In the genomic region with DNA sequence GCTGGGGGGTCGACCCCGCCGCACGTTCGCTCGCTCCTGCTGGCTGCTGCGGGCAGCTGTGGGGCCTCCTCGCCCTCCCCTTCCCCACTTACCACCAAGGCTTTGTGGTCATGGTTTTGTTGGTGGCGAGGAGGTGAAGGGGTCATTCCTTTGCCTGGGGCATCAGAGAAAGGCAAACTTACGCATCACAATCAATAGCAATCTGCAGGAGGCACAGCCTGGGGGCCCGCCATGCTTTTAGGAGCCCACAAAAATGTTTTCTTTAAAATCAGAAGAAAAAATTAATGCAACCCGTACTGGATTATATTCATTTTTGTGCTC, we compare ENCODE assay signal across 9 cellular contexts.
A peak's percentile ranks its signal among the peaks of the same experiment; 100 is the strongest.
DNase-seq lines count a peak whose midpoint lies in the region; ATAC-seq and TF ChIP-seq lines count a peak whose summit lies in the region.
"Had no signal": no experiment of that assay in that cellular context is flagged by ENCODE, and none has a peak within 500 bp of the region (broad histone marks: within the 10 kb centered on the region; RNA-seq: fewer than 3 reads in every experiment).

No MANE protein-coding gene starts in this region.

- H3K4me1 ChIP-seq in NT2/D1 (ENCODE audit: insufficient read depth, insufficient read length), result peaks cover 3% of the 10 kb centered on the region
- H3K4me1 ChIP-seq in hepatocyte (ENCODE audit: insufficient read depth), result peaks cover 4% of the 10 kb centered on the region
- H3K4me1 ChIP-seq in spleen, result peaks cover 0 to 13% (median 9%) of the 10 kb centered on the region in 6 donors
- no peaks in the 10 kb centered on the region for H3K4me1 ChIP-seq in CD8-positive, alpha-beta memory T cell (ENCODE audit: insufficient read depth, low read length)

- H4K20me1 ChIP-seq in hepatocyte (ENCODE audit: insufficient read depth, poor library complexity, severe bottlenecking), result no peaks in the 10 kb centered on the region

- 27% methylated on average over 12 of the region's 12 CpGs for WGBS in hepatocyte (ENCODE audit: low lambda C conversion rate, missing lambda C conversion rate)
- 27 to 35% (median 29%) methylated on average over 12 of the region's 12 CpGs for WGBS in spleen, 5 donors

- no peaks in the 10 kb centered on the region for H3K9me2 ChIP-seq in hepatocyte (replicated peaks; ENCODE audit: insufficient read depth)

- no peak overlapping the region for H3K27ac Mint-ChIP-seq in T-helper 2 cell treated with Interferon-gamma antibody and Interleukin-4, amounts not matched to agents 5 μg/mL and 100 μg/mL, for 36 hours
- H3K27ac Mint-ChIP-seq in CD8-positive, alpha-beta memory T cell, result no peak overlapping the region

- TF ChIP-seq CTCF in hepatocyte (IDR thresholded peaks at IDR 0.05; ENCODE audit: poor library complexity) (no peak), spleen (IDR thresholded peaks at IDR 0.05 in 8 of 11, conservative IDR thresholded peaks at IDR 0.05 in 3 of 11) (no peak)

- H2AFZ ChIP-seq in hepatocyte, result peak overlapping the region; percentile 60

- H3K36me3 ChIP-seq in NT2/D1 (ENCODE audit: insufficient read depth, insufficient read length, low read length) (no peaks in the 10 kb centered on the region), hepatocyte (replicated peaks; ENCODE audit: insufficient read depth, low read depth) (no peaks in the 10 kb centered on the region), spleen (no peaks in the 10 kb centered on the region)
- no peaks in the 10 kb centered on the region for H3K36me3 ChIP-seq in CD8-positive, alpha-beta memory T cell (ENCODE audit: insufficient read depth, low read length)

- intact Hi-C loops in spleen (cut with DNase I; ENCODE audit: low total_unique reads), result loop anchor here (5.0 kb wide), 1 partner anchor 1522 kb away; no protein-coding TSS in a partner anchor

- ATAC-seq in GM21390 (IDR thresholded peaks at IDR 0.05; ENCODE audit: unreplicated experiment), result peak; percentile 10
- no peak for ATAC-seq in HG02623 (IDR thresholded peaks at IDR 0.05; ENCODE audit: unreplicated experiment)

- H3K27me3 Mint-ChIP-seq in T-helper 2 cell treated with Interferon-gamma antibody and Interleukin-4, amounts not matched to agents 5 μg/mL and 100 μg/mL, for 36 hours (ENCODE audit: low read depth), result peaks cover 16% of the 10 kb centered on the region
- peaks cover 8 to 35% of the 10 kb centered on the region in 2 donors for H3K27me3 Mint-ChIP-seq in CD8-positive, alpha-beta memory T cell

- H3K4me3 Mint-ChIP-seq in T-helper 2 cell treated with Interferon-gamma antibody and Interleukin-4, amounts not matched to agents 5 μg/mL and 100 μg/mL, for 36 hours, result no peak overlapping the region
- peak overlapping the region in 2 of 7 donors; percentile 70 to 77 for H3K4me3 Mint-ChIP-seq in CD8-positive, alpha-beta memory T cell

- H3K4me3 ChIP-seq in NT2/D1 (ENCODE audit: insufficient read length, low read depth) (peak overlapping the region; percentile 28), hepatocyte (peak overlapping the region; percentile 25), spleen (peak overlapping the region in 6 of 8 donors; percentile 5 to 61 (median 20))
- H3K4me3 ChIP-seq in CD8-positive, alpha-beta memory T cell (ENCODE audit: low read length), result no peak overlapping the region
- H3K4me3 ChIP-seq: lung had no signal

- POLR2A ChIA-PET in CD8-positive, alpha-beta memory T cell (lab: Charles Lee), result no interaction called here

- H3K9me3 ChIP-seq in NT2/D1 (ENCODE audit: insufficient read depth, low read length), result no peaks in the 10 kb centered on the region
- no peaks in the 10 kb centered on the region for H3K9me3 ChIP-seq in hepatocyte (ENCODE audit: low read depth)
- H3K9me3 ChIP-seq in spleen, result no peaks in the 10 kb centered on the region
- H3K9me3 ChIP-seq in CD8-positive, alpha-beta memory T cell (ENCODE audit: low read length), result no peaks in the 10 kb centered on the region

- H3K4me1 Mint-ChIP-seq in T-helper 2 cell treated with Interferon-gamma antibody and Interleukin-4, amounts not matched to agents 5 μg/mL and 100 μg/mL, for 36 hours (ENCODE audit: low read depth), result peaks cover 6% of the 10 kb centered on the region
- H3K4me1 Mint-ChIP-seq in CD8-positive, alpha-beta memory T cell, result peaks cover 5 to 16% (median 14%) of the 10 kb centered on the region in 3 donors

- H3K4me2 ChIP-seq in hepatocyte, result peak overlapping the region; percentile 94

- no peaks in the 10 kb centered on the region for H3K9me3 Mint-ChIP-seq in T-helper 2 cell treated with Interferon-gamma antibody and Interleukin-4, amounts not matched to agents 5 μg/mL and 100 μg/mL, for 36 hours
- H3K9me3 Mint-ChIP-seq in CD8-positive, alpha-beta memory T cell, result no peaks in the 10 kb centered on the region

- H3K27me3 ChIP-seq in NT2/D1 (ENCODE audit: insufficient read depth, insufficient read length), result peaks cover 22% of the 10 kb centered on the region
- no peaks in the 10 kb centered on the region for H3K27me3 ChIP-seq in hepatocyte
- H3K27me3 ChIP-seq in spleen (replicated peaks in 1 of 7), result peaks cover 0 to 27% (median 6%) of the 10 kb centered on the region in 7 donors
- H3K27me3 ChIP-seq in CD8-positive, alpha-beta memory T cell (ENCODE audit: insufficient read depth, low read length, poor library complexity, severe bottlenecking), result no peaks in the 10 kb centered on the region

- H3K79me2 ChIP-seq in hepatocyte, result no peaks in the 10 kb centered on the region

- no peak overlapping the region for H3K9ac ChIP-seq in NT2/D1 (ENCODE audit: insufficient read length, low read depth)

- H3K27ac ChIP-seq in hepatocyte (no peak overlapping the region), spleen (no peak overlapping the region)
- H3K27ac ChIP-seq in CD8-positive, alpha-beta memory T cell (ENCODE audit: low read depth, low read length), result no peak overlapping the region

- CTCF ChIA-PET in CD8-positive, alpha-beta memory T cell (lab: Charles Lee), result interaction anchor here (1.1 to 1.2 kb wide), 2 partner anchors 9 to 16 kb away, joined by 4 to 5 read pairs; no protein-coding TSS in a partner anchor

- no peak for TF ChIP-seq POLR2A in spleen (IDR thresholded peaks at IDR 0.05)

- H3K36me3 Mint-ChIP-seq in T-helper 2 cell treated with Interferon-gamma antibody and Interleukin-4, amounts not matched to agents 5 μg/mL and 100 μg/mL, for 36 hours (ENCODE audit: low read depth), result no peaks in the 10 kb centered on the region
- H3K36me3 Mint-ChIP-seq in CD8-positive, alpha-beta memory T cell, result peaks cover 0 to 3% (median 0%) of the 10 kb centered on the region in 3 donors

- no peak for DNase-seq in NT2/D1 (ENCODE audit: low read depth, low spot score)
- DNase-seq in hepatocyte (ENCODE audit: low spot score), result no peak
- DNase-seq in spleen, result no peak
- DNase-seq in activated CD4-positive, CD25-positive, alpha-beta regulatory T cell treated with anti-CD3 and anti-CD28 coated beads, Interleukin-2, amount 50 U/mL, for 72 hours, result no peak
- DNase-seq in T-helper 2 cell treated with Interferon-gamma antibody and Interleukin-4, amounts not matched to agents 5 μg/mL and 100 μg/mL, for 36 hours (ENCODE audit: low spot score), result no peak
- no peak for DNase-seq in CD8-positive, alpha-beta memory T cell
